In genomic region chr1:44700573-44700972, GRCh38 we compare ENCODE assay signal across 14 cellular contexts. TPM values are rescaled to one million over a fixed set of nuclear protein-coding genes. Genes with fewer than 3 reads are reported as not detected.
"Had no signal": no experiment of that assay in that cellular context is flagged by ENCODE, and none has a peak within 500 bp of the region (broad histone marks: within the 10 kb centered on the region; RNA-seq: fewer than 3 reads in every experiment).

No MANE protein-coding gene starts in this region.

- ATAC-seq: foreskin keratinocyte, sciatic nerve had no signal

- H3K4me3 ChIP-seq: cardiac muscle cell, esophagus muscularis mucosa, ovary had no signal

- DNase-seq: activated CD4-positive, alpha-beta memory T cell treated with anti-CD3 and anti-CD28 coated beads, Interleukin-2, amount 10 ng/mL, durations not matched to agents 7 days and 5 days; activated CD4-positive, alpha-beta T cell treated with anti-CD3 and anti-CD28 coated beads for 4 hours; activated naive CD4-positive, alpha-beta T cell treated with anti-CD3 and anti-CD28 coated beads, Interleukin-2, amount 10 ng/mL, durations not matched to agents 7 days and 5 days; activated T-cell treated with anti-CD3 and anti-CD28 coated beads, Interleukin-2, amount 50 U/mL, for 24 hours; foreskin keratinocyte; naive B cell; ovary had no signal

- H3K9me3 ChIP-seq: esophagus muscularis mucosa, ovary had no signal

- H3K27ac ChIP-seq: esophagus muscularis mucosa, foreskin keratinocyte, ovary, VCaP had no signal

- H3K4me1 ChIP-seq: esophagus muscularis mucosa, foreskin keratinocyte had no signal

- H3K36me3 ChIP-seq: cardiac muscle cell, esophagus muscularis mucosa, ovary had no signal

- H3K27me3 ChIP-seq: cardiac muscle cell, esophagus muscularis mucosa, foreskin keratinocyte, ovary had no signal

RNA-seq across cellular contexts. Expression of gene ARMH1, which starts 26.1 kb away (rescaled TPM):
- total RNA-seq: pulmonary artery endothelial cell had no signal

RNA-seq across cellular contexts. Expression of gene RNU5D-1, which starts 30.4 kb away (rescaled TPM):
- total RNA-seq: activated CD4-positive, alpha-beta memory T cell treated with anti-CD3 and anti-CD28 coated beads, Interleukin-2, amount 10 ng/mL, durations not matched to agents 7 days and 5 days; cardiac muscle cell; esophagus muscularis mucosa; foreskin keratinocyte; lung microvascular endothelial cell; ovary; pulmonary artery endothelial cell; sciatic nerve; temporal lobe had no signal
